ENCODE assay signal across 8 cellular contexts in the genomic region with DNA sequence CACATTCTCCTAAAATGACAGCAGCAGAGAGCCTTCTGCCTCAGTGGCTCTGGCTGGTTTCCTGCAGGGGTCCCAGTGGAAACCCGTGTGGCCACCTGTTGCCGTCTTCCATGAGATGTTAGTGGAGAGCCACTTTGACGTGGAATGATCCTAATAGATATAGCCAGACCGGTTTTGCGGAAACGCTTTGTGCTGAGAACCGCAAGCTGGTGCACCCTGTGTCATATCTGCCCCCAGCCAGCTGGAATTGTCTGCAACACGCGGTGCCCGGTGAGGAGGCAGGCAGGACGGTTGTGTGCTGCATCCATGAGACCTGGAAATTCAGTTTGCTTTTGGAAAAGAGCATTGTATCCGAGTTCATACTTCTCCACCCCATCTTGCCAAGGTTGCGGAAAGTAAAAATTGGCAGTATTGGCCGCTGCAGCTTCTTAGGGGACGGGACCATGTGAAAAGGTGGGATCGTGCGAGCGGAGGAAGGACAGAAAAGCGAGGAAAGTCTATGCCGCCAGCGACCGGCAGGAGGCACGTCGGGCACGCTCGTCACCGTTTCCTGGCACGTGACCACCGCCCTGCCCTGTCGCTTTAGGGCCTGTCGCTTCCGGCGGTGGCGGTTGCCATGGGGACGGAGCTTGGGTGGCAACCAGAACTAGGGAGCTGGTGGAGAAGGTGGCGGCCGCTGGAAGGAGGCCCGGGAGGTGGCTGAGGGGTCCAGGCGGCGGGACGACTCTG. TPM values are rescaled to one million over a fixed set of nuclear protein-coding genes. Genes with fewer than 3 reads are reported as not detected.
DNase-seq lines count a peak whose midpoint lies in the region; ATAC-seq and TF ChIP-seq lines count a peak whose summit lies in the region.

A gene with protein sequence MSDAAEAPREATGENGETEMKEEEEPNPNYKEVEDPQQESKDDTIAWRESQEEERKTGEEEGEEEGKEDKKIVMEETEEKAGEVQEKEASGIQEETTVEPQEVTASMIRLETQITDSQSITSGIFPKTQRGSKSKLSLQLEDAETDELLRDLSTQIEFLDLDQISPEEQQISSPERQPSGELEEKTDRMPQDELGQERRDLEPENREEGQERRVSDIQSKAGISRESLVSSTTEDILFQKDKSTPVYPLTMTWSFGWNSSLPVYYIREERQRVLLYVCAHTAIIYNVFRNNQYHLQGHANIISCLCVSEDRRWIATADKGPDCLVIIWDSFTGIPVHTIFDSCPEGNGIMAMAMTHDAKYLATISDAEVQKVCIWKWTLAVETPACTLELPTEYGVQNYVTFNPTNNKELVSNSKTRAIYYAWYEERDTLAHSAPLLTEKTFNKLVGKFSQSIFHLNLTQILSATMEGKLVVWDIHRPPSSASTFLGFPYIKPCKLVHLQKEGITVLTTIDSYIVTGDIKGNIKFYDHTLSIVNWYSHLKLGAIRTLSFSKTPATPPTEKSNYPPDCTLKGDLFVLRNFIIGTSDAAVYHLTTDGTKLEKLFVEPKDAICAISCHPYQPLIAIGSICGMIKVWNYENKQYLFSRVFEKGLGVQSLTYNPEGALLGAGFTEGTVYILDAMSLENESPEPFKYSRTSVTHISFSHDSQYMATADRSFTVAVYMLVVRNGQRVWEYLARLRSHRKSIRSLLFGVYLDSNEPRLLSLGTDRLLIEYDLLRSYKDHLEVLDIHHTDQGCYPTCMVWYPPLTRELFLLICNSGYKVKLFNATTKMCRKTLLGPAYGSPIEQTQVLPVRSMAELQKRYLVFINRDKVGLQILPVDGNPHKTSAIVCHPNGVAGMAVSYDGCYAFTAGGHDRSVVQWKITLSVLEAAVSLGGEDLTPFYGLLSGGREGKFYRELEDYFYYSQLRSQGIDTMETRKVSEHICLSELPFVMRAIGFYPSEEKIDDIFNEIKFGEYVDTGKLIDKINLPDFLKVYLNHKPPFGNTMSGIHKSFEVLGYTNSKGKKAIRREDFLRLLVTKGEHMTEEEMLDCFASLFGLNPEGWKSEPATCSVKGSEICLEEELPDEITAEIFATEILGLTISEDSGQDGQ (plus strand): TSS at position 643 of the 729 bp plus-strand sequence. CDS start 2,714 bp downstream, outside the sequence.

- intact Hi-C loops in heart left ventricle (cut with DNase I) (loop anchor here in 9 of 10 donors (2.0 to 10.0 kb wide), 8 partner anchors 104 to 287 kb away; partner anchors contain the start of genes BCL7A (in 4 of the 9) and B3GNT4 (in 1 of the 9)), posterior vena cava (cut with DNase I) (loop anchor here in 1 of 2 donors (5.0 to 10.0 kb wide), 2 partner anchors 104 to 207 kb away; partner anchors contain the start of gene BCL7A), transverse colon (cut with DNase I; ENCODE audit: low total_unique reads) (no loop called here)

- H3K9me3 Mint-ChIP-seq in IgD-negative memory B cell = no peaks in the 10 kb centered on the region
- H3K9me3 Mint-ChIP-seq in activated naive CD8-positive, alpha-beta T cell (ENCODE audit: low read depth) = no peaks in the 10 kb centered on the region

- TF ChIP-seq EP300 in transverse colon (IDR thresholded peaks at IDR 0.05; ENCODE audit: low read depth) = no peak

- WGBS in heart left ventricle, 4 donors = 14 to 25% (median 20%) methylated on average over 32 to 41 of the region's 41 CpGs
- WGBS in transverse colon (ENCODE audit: low coverage in 1 of 2), 2 donors = 22% methylated on average over 41 of the region's 41 CpGs; no CpG with 5 or more reads in 1 of the 2 donors

- TF ChIP-seq POLR2A in heart left ventricle (IDR thresholded peaks at IDR 0.05) (no peak), transverse colon (IDR thresholded peaks at IDR 0.05) (peak; percentile 34)

- H3K4me3 ChIP-seq in SJSA1 (no peak within 1 kb of the TSS), heart left ventricle (peak within 1 kb of the TSS; percentile 3 to 62 (median 51)), transverse colon (peak within 1 kb of the TSS; percentile 20 to 56 (median 37))

- in situ Hi-C loops in transverse colon (cut with MboI; ENCODE audit: low pct_ligation_motif_present in 1 of 4, low pct_unique_long_range_greater_than_20kb in 1 of 4, low sequenced_read_pairs in 3 of 4) = loop anchor here in 1 of 4 donors (25.0 kb wide), 1 partner anchor 269 kb away; the partner anchor contains the start of gene LRRC43

- no peaks in the 10 kb centered on the region for H3K27me3 Mint-ChIP-seq in IgD-negative memory B cell
- H3K27me3 Mint-ChIP-seq in activated naive CD8-positive, alpha-beta T cell = no peaks in the 10 kb centered on the region

- H3K4me3 Mint-ChIP-seq in IgD-negative memory B cell = peak within 1 kb of the TSS; percentile 26 to 92 (median 89)
- peak within 1 kb of the TSS; percentile 87 for H3K4me3 Mint-ChIP-seq in activated naive CD8-positive, alpha-beta T cell

- H3K4me1 ChIP-seq in SJSA1 (replicated peaks) (no peaks in the 10 kb centered on the region), heart left ventricle (peaks cover 0 to 15% (median 6%) of the 10 kb centered on the region in 12 donors), transverse colon (peaks cover 3 to 12% (median 8%) of the 10 kb centered on the region in 4 donors)

- ATAC-seq in GM21360 (IDR thresholded peaks at IDR 0.05; ENCODE audit: unreplicated experiment) = peak; percentile 94
- ATAC-seq in heart left ventricle = peak; percentile 93 to 98 (median 95)

- TF ChIP-seq CTCF in heart left ventricle (IDR thresholded peaks at IDR 0.05) (peak; percentile 15 to 85 (median 64)), transverse colon (IDR thresholded peaks at IDR 0.05) (peak; percentile 64 to 94 (median 76))

- H3K27me3 ChIP-seq in SJSA1 (replicated peaks) (no peaks in the 10 kb centered on the region), heart left ventricle (no peaks in the 10 kb centered on the region), transverse colon (no peaks in the 10 kb centered on the region)

- peaks cover 2% of the 10 kb centered on the region for H3K36me3 Mint-ChIP-seq in IgD-negative memory B cell
- H3K36me3 Mint-ChIP-seq in activated naive CD8-positive, alpha-beta T cell = no peaks in the 10 kb centered on the region

- no peaks in the 10 kb centered on the region for H3K9me3 ChIP-seq in SJSA1 (replicated peaks)
- H3K9me3 ChIP-seq in heart left ventricle = no peaks in the 10 kb centered on the region
- no peaks in the 10 kb centered on the region for H3K9me3 ChIP-seq in transverse colon

- H3K27ac ChIP-seq in SJSA1 (no peak within 1 kb of the TSS), heart left ventricle (peak within 1 kb of the TSS in 7 of 12 donors; percentile 24 to 71 (median 47)), transverse colon (peak within 1 kb of the TSS; percentile 14 to 63 (median 41))

- H3K36me3 ChIP-seq in SJSA1 (peaks cover 57% of the 10 kb centered on the region), heart left ventricle (peaks cover 0 to 49% (median 46%) of the 10 kb centered on the region in 9 donors), transverse colon (peaks cover 0 to 18% (median 9%) of the 10 kb centered on the region in 4 donors)

- peak within 1 kb of the TSS; percentile 53 to 95 (median 95) for H3K27ac Mint-ChIP-seq in IgD-negative memory B cell
- H3K27ac Mint-ChIP-seq in activated naive CD8-positive, alpha-beta T cell = peak within 1 kb of the TSS; percentile 92

- DNase-seq in COR-L47 (lab: John Stamatoyannopoulos, UW) (peak; percentile 97), SJSA1 (ENCODE audit: low read depth in 1 of 2, low spot score in 2 of 2) (no peak), heart left ventricle (peak; percentile 91 to 98 (median 97)), posterior vena cava (ENCODE audit: low spot score) (peak; percentile 98), transverse colon (peak; percentile 99)

- H3K4me1 Mint-ChIP-seq in IgD-negative memory B cell = peaks cover 5 to 12% (median 9%) of the 10 kb centered on the region in 3 donors
- peaks cover 12% of the 10 kb centered on the region for H3K4me1 Mint-ChIP-seq in activated naive CD8-positive, alpha-beta T cell (ENCODE audit: low read depth)

RNA-seq across cellular contexts. Expression of the gene that starts here (rescaled TPM):
- not detected for polyA plus RNA-seq in IgD-negative memory B cell
- total RNA-seq in SJSA1 (2014; rRNA removed; shearing (Covaris generic)) = 10.2 and 13.8 TPM in 2 replicates
- total RNA-seq in heart left ventricle = 1 to 10 TPM in 5 of 9 donors, under 1 TPM in 4; 0.60 to 8.0 (median 1.2) TPM
- polyA plus RNA-seq in heart left ventricle = 1 to 10 TPM; 1.4 to 2.2 TPM
- total RNA-seq in posterior vena cava = 1 to 10 TPM in 1 of 2 donors, under 1 TPM in 1; 0.65 to 1.9 TPM
- 1 to 10 TPM in 1 of 4 donors, under 1 TPM in 1, not detected in 2; 0.41 to 1.7 TPM for total RNA-seq in transverse colon

Comparison
In these comparisons a context has a peak if more than half of its experiments do, and no peak if none do; other contexts are left out.
1. DNase-seq: peak in COR-L47 (single experiment), heart left ventricle (5 of 5), posterior vena cava (single experiment) and transverse colon (single experiment); none in SJSA1 (0 of 2).